ENCODE assay signal across 1 cellular context in genomic region chr3:69740103-69741021, GRCh38.
TF ChIP-seq lines count a peak whose summit lies in the region.

No MANE protein-coding gene starts in this region.

TF ChIP-seq in IMR-90, 13 proteins besides CTCF, POLR2A, EP300 and RAD21 (continued from another document):
- no peak for TF ChIP-seq BHLHE40 (IDR thresholded peaks at IDR 0.05; ENCODE audit: low read depth, low read length)
- no peak for TF ChIP-seq MAFK (IDR thresholded peaks at IDR 0.05; ENCODE audit: low read depth, low read length)
- no peak for TF ChIP-seq RCOR1 (IDR thresholded peaks at IDR 0.05; ENCODE audit: insufficient replicate concordance, low read length)
- no peak for TF ChIP-seq MAZ (IDR thresholded peaks at IDR 0.05; ENCODE audit: borderline replicate concordance, low read depth, low read length)
- no peak for TF ChIP-seq ELK1 (IDR thresholded peaks at IDR 0.05; ENCODE audit: borderline replicate concordance, low read depth, low read length)
- no peak for TF ChIP-seq CEBPB (IDR thresholded peaks at IDR 0.05; ENCODE audit: low read depth, low read length)
- no peak for TF ChIP-seq FOS (IDR thresholded peaks at IDR 0.05; ENCODE audit: low read depth, low read length)
- TF ChIP-seq RFX5 (IDR thresholded peaks at IDR 0.05; ENCODE audit: low read depth, low read length): no peak
- TF ChIP-seq NFE2L2 (IDR thresholded peaks at IDR 0.05; ENCODE audit: low read depth, low read length): no peak
TF ChIP-seq in IMR-90: peak in this region for 0.
